Comparison of ENCODE assay signal across 8 cellular contexts in genomic region chr13:99894835-99895427, GRCh38.
DNase-seq lines count a peak whose midpoint lies in the region; ATAC-seq and TF ChIP-seq lines count a peak whose summit lies in the region.

No MANE protein-coding gene starts in this region.

- TF ChIP-seq EP300 in stomach (IDR thresholded peaks at IDR 0.05): no peak

- peaks cover 6% of the 10 kb centered on the region for H3K4me1 Mint-ChIP-seq in T-helper 2 cell treated with Interferon-gamma antibody and Interleukin-4, amounts not matched to agents 5 μg/mL and 100 μg/mL, for 36 hours (ENCODE audit: low read depth)
- H3K4me1 Mint-ChIP-seq in activated naive CD8-positive, alpha-beta T cell treated with anti-CD3 and anti-CD28 coated beads, Interleukin-2, amount 50 U/mL, for 24 hours: peaks cover 12% of the 10 kb centered on the region
- H3K4me1 Mint-ChIP-seq in immature natural killer cell: peaks cover 15 to 19% of the 10 kb centered on the region in 2 donors

- H3K27ac Mint-ChIP-seq in T-helper 2 cell treated with Interferon-gamma antibody and Interleukin-4, amounts not matched to agents 5 μg/mL and 100 μg/mL, for 36 hours: no peak overlapping the region
- H3K27ac Mint-ChIP-seq in activated naive CD8-positive, alpha-beta T cell treated with anti-CD3 and anti-CD28 coated beads, Interleukin-2, amount 50 U/mL, for 24 hours: no peak overlapping the region
- H3K27ac Mint-ChIP-seq in immature natural killer cell: no peak overlapping the region

- H3K9me3 Mint-ChIP-seq in T-helper 2 cell treated with Interferon-gamma antibody and Interleukin-4, amounts not matched to agents 5 μg/mL and 100 μg/mL, for 36 hours: no peaks in the 10 kb centered on the region
- no peaks in the 10 kb centered on the region for H3K9me3 Mint-ChIP-seq in activated naive CD8-positive, alpha-beta T cell treated with anti-CD3 and anti-CD28 coated beads, Interleukin-2, amount 50 U/mL, for 24 hours
- no peaks in the 10 kb centered on the region for H3K9me3 Mint-ChIP-seq in immature natural killer cell

- H3K4me3 ChIP-seq in stomach: peak overlapping the region; percentile 32 to 56 (median 46)

- peaks cover 14 to 70% (median 39%) of the 10 kb centered on the region in 3 donors for H3K27me3 ChIP-seq in stomach

- no peak for ATAC-seq in activated naive CD8-positive, alpha-beta T cell treated with anti-CD3 and anti-CD28 coated beads, Interleukin-2, amount 50 U/mL, for 24 hours

- H3K36me3 Mint-ChIP-seq in T-helper 2 cell treated with Interferon-gamma antibody and Interleukin-4, amounts not matched to agents 5 μg/mL and 100 μg/mL, for 36 hours (ENCODE audit: low read depth): no peaks in the 10 kb centered on the region
- no peaks in the 10 kb centered on the region for H3K36me3 Mint-ChIP-seq in activated naive CD8-positive, alpha-beta T cell treated with anti-CD3 and anti-CD28 coated beads, Interleukin-2, amount 50 U/mL, for 24 hours (ENCODE audit: low read depth)
- peaks cover 0 to 7% (median 0%) of the 10 kb centered on the region in 3 donors for H3K36me3 Mint-ChIP-seq in immature natural killer cell

- H3K4me3 Mint-ChIP-seq in T-helper 2 cell treated with Interferon-gamma antibody and Interleukin-4, amounts not matched to agents 5 μg/mL and 100 μg/mL, for 36 hours: peak overlapping the region; percentile 49
- peak overlapping the region; percentile 78 for H3K4me3 Mint-ChIP-seq in activated naive CD8-positive, alpha-beta T cell treated with anti-CD3 and anti-CD28 coated beads, Interleukin-2, amount 50 U/mL, for 24 hours
- H3K4me3 Mint-ChIP-seq in immature natural killer cell: peak overlapping the region; percentile 62 to 89 (median 79)

- no peak for DNase-seq in T-helper 2 cell treated with Interferon-gamma antibody and Interleukin-4, amounts not matched to agents 5 μg/mL and 100 μg/mL, for 36 hours (ENCODE audit: low spot score)
- no peak for DNase-seq in T-helper 2 cell
- no peak for DNase-seq in activated naive CD8-positive, alpha-beta T cell treated with anti-CD3 and anti-CD28 coated beads, Interleukin-2, amount 50 U/mL, for 24 hours
- DNase-seq in immature natural killer cell: no peak
- no peak for DNase-seq in stomach
- DNase-seq in NCI-H345 (lab: John Stamatoyannopoulos, UW): no peak
- no peak for DNase-seq in SW480 (ENCODE audit: low spot score)
- DNase-seq in SHP77 treated with DMSO at 0.1 percent for 48 hours (lab: John Stamatoyannopoulos, UW): no peak

- TF ChIP-seq CTCF in stomach (IDR thresholded peaks at IDR 0.05): no peak

- no peak for TF ChIP-seq POLR2A in stomach (IDR thresholded peaks at IDR 0.05)

- peaks cover 63% of the 10 kb centered on the region for H3K27me3 Mint-ChIP-seq in T-helper 2 cell treated with Interferon-gamma antibody and Interleukin-4, amounts not matched to agents 5 μg/mL and 100 μg/mL, for 36 hours (ENCODE audit: low read depth)
- peaks cover 47% of the 10 kb centered on the region for H3K27me3 Mint-ChIP-seq in activated naive CD8-positive, alpha-beta T cell treated with anti-CD3 and anti-CD28 coated beads, Interleukin-2, amount 50 U/mL, for 24 hours
- peaks cover 17 to 30% (median 26%) of the 10 kb centered on the region in 3 donors for H3K27me3 Mint-ChIP-seq in immature natural killer cell (ENCODE audit: low read depth in 3 of 3)

- peaks cover 8 to 19% (median 18%) of the 10 kb centered on the region in 4 donors for H3K4me1 ChIP-seq in stomach

- no peaks in the 10 kb centered on the region for H3K36me3 ChIP-seq in stomach

- H3K27ac ChIP-seq in stomach: no peak overlapping the region

- 4 to 6% (median 5%) methylated on average over 30 of the region's 30 CpGs for WGBS in stomach, 5 donors

- H3K9me3 ChIP-seq in stomach: peaks cover 0 to 4% (median 0%) of the 10 kb centered on the region in 4 donors

- intact Hi-C loops in stomach (cut with DNase I; ENCODE audit: low total_unique reads): no loop called here
